ENCODE assay signal across 14 cellular contexts in genomic region chr12:39824505-39825198, GRCh38.
DNase-seq lines count a peak whose midpoint lies in the region; ATAC-seq, FAIRE-seq and TF ChIP-seq lines count a peak whose summit lies in the region.
"Had no signal": no experiment of that assay in that cellular context is flagged by ENCODE, and none has a peak within 500 bp of the region (broad histone marks: within the 10 kb centered on the region; RNA-seq: fewer than 3 reads in every experiment).

No MANE protein-coding gene starts in this region.

- H3K4me1 Mint-ChIP-seq in CD14-positive monocyte, result peaks cover 7% of the 10 kb centered on the region
- H3K4me1 Mint-ChIP-seq: neural progenitor cell had no signal

- intact Hi-C loops in pancreas (cut with DNase I) (no loop called here), CD14-positive monocyte (cut with micrococcal nuclease) (no loop called here)

- H3K4me1 ChIP-seq in RWPE2 (ENCODE audit: insufficient read depth, poor library complexity, severe bottlenecking) (no peaks in the 10 kb centered on the region), pancreas (peaks cover 0 to 3% (median 0%) of the 10 kb centered on the region in 3 donors)
- H3K4me1 ChIP-seq: neural progenitor cell had no signal

- WGBS in pancreas, 2 donors, result 35 to 43% methylated on average over 3 of the region's 3 CpGs

- H3K27ac ChIP-seq in RWPE2 (ENCODE audit: poor library complexity, severe bottlenecking), result no peak overlapping the region
- peak overlapping the region in 1 of 4 donors; percentile 24 for H3K27ac ChIP-seq in pancreas
- H3K27ac ChIP-seq: 22Rv1, neural progenitor cell had no signal

- FAIRE-seq in pancreas (lab: Jason Lieb, UNC), result no peak

- no peak overlapping the region for H3K4me3 ChIP-seq in RWPE2 (ENCODE audit: severe bottlenecking)
- no peak overlapping the region for H3K4me3 ChIP-seq in fibroblast of pulmonary artery (replicated peaks; ENCODE audit: low read depth, low read length)
- H3K4me3 ChIP-seq in pancreas, result no peak overlapping the region
- H3K4me3 ChIP-seq: neural progenitor cell had no signal

- TF ChIP-seq CTCF in RWPE2 (IDR thresholded peaks at IDR 0.05; ENCODE audit: poor library complexity, severe bottlenecking), result no peak
- TF ChIP-seq CTCF in fibroblast of pulmonary artery (IDR thresholded peaks at IDR 0.05; ENCODE audit: low read length, missing control alignments), result no peak
- TF ChIP-seq CTCF in pancreas (IDR thresholded peaks at IDR 0.05), result no peak
- TF ChIP-seq CTCF in CD14-positive monocyte (IDR thresholded peaks at IDR 0.05), result no peak

- peaks cover 6 to 12% of the 10 kb centered on the region in 2 donors for H3K36me3 Mint-ChIP-seq in CD14-positive monocyte

- H3K9me3 Mint-ChIP-seq in CD14-positive monocyte, result peaks cover 0 to 3% (median 0%) of the 10 kb centered on the region in 7 donors
- H3K9me3 Mint-ChIP-seq: neural progenitor cell had no signal

- H3K9me3 ChIP-seq in RWPE2 (ENCODE audit: severe bottlenecking) (no peaks in the 10 kb centered on the region), pancreas (no peaks in the 10 kb centered on the region)

- H3K27me3 ChIP-seq in RWPE2 (ENCODE audit: insufficient read depth, poor library complexity, severe bottlenecking), result no peaks in the 10 kb centered on the region
- no peaks in the 10 kb centered on the region for H3K27me3 ChIP-seq in pancreas
- H3K27me3 ChIP-seq: neural progenitor cell had no signal

- H3K27ac Mint-ChIP-seq in CD14-positive monocyte, result peak overlapping the region in 1 of 7 donors; percentile 4
- H3K27ac Mint-ChIP-seq: activated naive CD8-positive, alpha-beta T cell; neural progenitor cell had no signal

- H3K4me3 Mint-ChIP-seq in CD14-positive monocyte, result no peak overlapping the region
- H3K4me3 Mint-ChIP-seq: activated naive CD8-positive, alpha-beta T cell; neural progenitor cell had no signal

- H3K27me3 Mint-ChIP-seq in CD14-positive monocyte (ENCODE audit: low read depth in 3 of 3), result peaks cover 0 to 1% (median 0%) of the 10 kb centered on the region in 3 donors
- H3K27me3 Mint-ChIP-seq: activated naive CD8-positive, alpha-beta T cell had no signal

- ATAC-seq in RWPE2 (ENCODE audit: low read depth), result 0 out of 3 replicates have a peak, but pooled peaks have one; percentile 40
- peak; percentile 72 to 93 (median 80) for ATAC-seq in pancreas
- ATAC-seq: left colon had no signal

- peak in 2 of 3 experiments; percentile 7 to 32 for DNase-seq in NCI-H1417 (lab: John Stamatoyannopoulos, UW)
- DNase-seq in NCI-H1417 treated with DMSO at 0.1 percent for 48 hours (lab: John Stamatoyannopoulos, UW), result no peak
- DNase-seq in RWPE2 (ENCODE audit: low spot score), result no peak
- DNase-seq in fibroblast of pulmonary artery (ENCODE audit: low read depth), result peak; percentile 86
- DNase-seq in pancreas, result no peak
- no peak for DNase-seq in dermis blood vessel endothelial cell
- no peak for DNase-seq in CD14-positive monocyte (ENCODE audit: low spot score)
- no peak for DNase-seq in activated T-cell treated with anti-CD3 and anti-CD28 coated beads, Interleukin-2, amount 50 U/mL, for 1 hour
- DNase-seq: cortex of kidney, left colon, NCI-H226 had no signal

- H3K36me3 ChIP-seq in RWPE2 (ENCODE audit: low read depth), result no peaks in the 10 kb centered on the region
- H3K36me3 ChIP-seq in pancreas, result no peaks in the 10 kb centered on the region
- H3K36me3 ChIP-seq: neural progenitor cell had no signal

Comparison
In these comparisons a context has a peak if more than half of its experiments do, and no peak if none do; other contexts are left out.
1. DNase-seq: peak in NCI-H1417 (2 of 3) and fibroblast of pulmonary artery (single experiment); none in NCI-H1417 treated with DMSO at 0.1 percent for 48 hours (single experiment), RWPE2 (single experiment), pancreas (0 of 6), dermis blood vessel endothelial cell (single experiment), CD14-positive monocyte (single experiment) and activated T-cell treated with anti-CD3 and anti-CD28 coated beads, Interleukin-2, amount 50 U/mL, for 1 hour (single experiment).